Comparison of ENCODE assay signal across 16 cellular contexts in genomic region chr2:121037480-121037879, GRCh38.
A peak's percentile ranks its signal among the peaks of the same experiment; 100 is the strongest.
DNase-seq lines count a peak whose midpoint lies in the region; ATAC-seq and TF ChIP-seq lines count a peak whose summit lies in the region.
"Had no signal": no experiment of that assay in that cellular context is flagged by ENCODE, and none has a peak within 500 bp of the region (broad histone marks: within the 10 kb centered on the region; RNA-seq: fewer than 3 reads in every experiment).

No MANE protein-coding gene starts in this region.

- peaks cover 0 to 8% of the 10 kb centered on the region in 2 donors for H3K27me3 Mint-ChIP-seq in natural killer cell treated with Interleukin-12 subunit alpha and Interleukin-12 subunit beta and Interleukin-15 and Interleukin-18, amount 100 ng/mL, for 72 hours
- H3K27me3 Mint-ChIP-seq in natural killer cell (ENCODE audit: low read depth in 2 of 2) = peaks cover 0 to 6% of the 10 kb centered on the region in 2 donors

- H3K4me1 Mint-ChIP-seq in natural killer cell treated with Interleukin-12 subunit alpha and Interleukin-12 subunit beta and Interleukin-15 and Interleukin-18, amount 100 ng/mL, for 72 hours (ENCODE audit: low read depth in 2 of 2) = no peaks in the 10 kb centered on the region
- no peaks in the 10 kb centered on the region for H3K4me1 Mint-ChIP-seq in natural killer cell
- H3K4me1 Mint-ChIP-seq: B cell; CD4-positive, alpha-beta memory T cell had no signal

- H3K36me3 Mint-ChIP-seq in natural killer cell treated with Interleukin-12 subunit alpha and Interleukin-12 subunit beta and Interleukin-15 and Interleukin-18, amount 100 ng/mL, for 72 hours = no peaks in the 10 kb centered on the region
- no peaks in the 10 kb centered on the region for H3K36me3 Mint-ChIP-seq in natural killer cell
- H3K36me3 Mint-ChIP-seq: CD4-positive, alpha-beta memory T cell had no signal

- ATAC-seq in natural killer cell treated with Interleukin-12 subunit alpha and Interleukin-12 subunit beta and Interleukin-15 and Interleukin-18, amount 100 ng/mL, for 72 hours = peak; percentile 22 to 32
- ATAC-seq in natural killer cell = no peak
- ATAC-seq in left lobe of liver = no peak
- no peak for ATAC-seq in GM21528 (IDR thresholded peaks at IDR 0.05; ENCODE audit: low FRiP score, unreplicated experiment)
- no peak for ATAC-seq in gastroesophageal sphincter
- ATAC-seq: HCT116 had no signal

- TF ChIP-seq EP300 in gastroesophageal sphincter (IDR thresholded peaks at IDR 0.05) = no peak

- H3K9me3 Mint-ChIP-seq in natural killer cell treated with Interleukin-12 subunit alpha and Interleukin-12 subunit beta and Interleukin-15 and Interleukin-18, amount 100 ng/mL, for 72 hours = no peaks in the 10 kb centered on the region
- H3K9me3 Mint-ChIP-seq in natural killer cell = no peaks in the 10 kb centered on the region

- no peak overlapping the region for H3K27ac Mint-ChIP-seq in natural killer cell treated with Interleukin-12 subunit alpha and Interleukin-12 subunit beta and Interleukin-15 and Interleukin-18, amount 100 ng/mL, for 72 hours
- no peak overlapping the region for H3K27ac Mint-ChIP-seq in natural killer cell
- H3K27ac Mint-ChIP-seq: B cell; CD4-positive, alpha-beta memory T cell had no signal

- intact Hi-C loops in natural killer cell (cut with micrococcal nuclease) = no loop called here
- intact Hi-C loops in posterior vena cava (cut with DNase I) = no loop called here

- H3K4me3 ChIP-seq in gastroesophageal sphincter = no peak overlapping the region
- H3K4me3 ChIP-seq: GM23248 had no signal

- no peak for DNase-seq in natural killer cell treated with Interleukin-12 subunit alpha and Interleukin-12 subunit beta and Interleukin-15 and Interleukin-18, amount 100 ng/mL, for 72 hours (ENCODE audit: low spot score)
- DNase-seq in natural killer cell (no peak), left lobe of liver (ENCODE audit: low spot score) (peak; percentile 10), posterior vena cava (ENCODE audit: low spot score) (peak; percentile 18), ureter (ENCODE audit: low spot score) (peak; percentile 19), NCI-H1930 (lab: John Stamatoyannopoulos, UW) (no peak)
- DNase-seq: ACHN; C1 segment of cervical spinal cord; CD4-positive, alpha-beta memory T cell; DND-41; GDM1; GM23248 had no signal

- peaks cover 0 to 10% (median 0%) of the 10 kb centered on the region in 3 donors for H3K4me1 ChIP-seq in gastroesophageal sphincter

- no peaks in the 10 kb centered on the region for H3K9me3 ChIP-seq in gastroesophageal sphincter

- H3K36me3 ChIP-seq in gastroesophageal sphincter = no peaks in the 10 kb centered on the region

- no peak overlapping the region for H3K27ac ChIP-seq in gastroesophageal sphincter
- H3K27ac ChIP-seq: GM23248 had no signal

- TF ChIP-seq POLR2A in gastroesophageal sphincter (IDR thresholded peaks at IDR 0.05) = no peak

- WGBS in gastroesophageal sphincter (ENCODE audit: low coverage in 1 of 2), 2 donors = 91 to 94% methylated on average over 2 of the region's 2 CpGs

- TF ChIP-seq CTCF in natural killer cell (IDR thresholded peaks at IDR 0.05) (no peak), gastroesophageal sphincter (IDR thresholded peaks at IDR 0.05) (no peak)

- H3K27me3 ChIP-seq in gastroesophageal sphincter = peaks cover 4% of the 10 kb centered on the region

- H3K4me3 Mint-ChIP-seq in natural killer cell treated with Interleukin-12 subunit alpha and Interleukin-12 subunit beta and Interleukin-15 and Interleukin-18, amount 100 ng/mL, for 72 hours = no peak overlapping the region
- H3K4me3 Mint-ChIP-seq in natural killer cell = no peak overlapping the region
- H3K4me3 Mint-ChIP-seq: B cell; CD4-positive, alpha-beta memory T cell had no signal

Comparison
In these comparisons a context has a peak if more than half of its experiments do, and no peak if none do; other contexts are left out.
1. ATAC-seq: peak in natural killer cell treated with Interleukin-12 subunit alpha and Interleukin-12 subunit beta and Interleukin-15 and Interleukin-18, amount 100 ng/mL, for 72 hours (2 of 2); none in natural killer cell (0 of 3), left lobe of liver (single experiment), GM21528 (single experiment) and gastroesophageal sphincter (single experiment).
2. DNase-seq: peak in left lobe of liver (single experiment), posterior vena cava (single experiment) and ureter (single experiment); none in natural killer cell treated with Interleukin-12 subunit alpha and Interleukin-12 subunit beta and Interleukin-15 and Interleukin-18, amount 100 ng/mL, for 72 hours (single experiment), natural killer cell (single experiment) and NCI-H1930 (0 of 2).